In the genomic region with DNA sequence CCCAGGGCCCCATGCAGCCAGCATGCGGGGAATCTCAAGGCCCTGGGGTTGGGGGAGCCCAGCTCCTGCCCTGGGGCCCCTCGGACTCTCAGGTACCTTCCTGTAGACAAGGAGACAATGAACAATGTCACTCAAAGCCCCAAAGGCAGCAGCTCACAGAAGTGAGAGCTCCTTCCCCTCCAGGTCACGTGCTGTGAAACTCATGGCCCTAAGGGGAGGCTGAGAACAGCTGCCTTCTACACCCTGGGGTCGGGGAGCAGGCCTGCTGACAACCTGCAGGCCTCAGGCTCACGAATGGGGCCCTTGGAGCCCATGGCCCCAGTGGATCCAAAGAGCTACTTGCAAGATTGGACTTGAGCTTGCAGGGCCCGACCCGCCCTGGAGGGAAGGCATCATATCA, we compare ENCODE assay signal across 14 cellular contexts. TPM values are rescaled to one million over a fixed set of nuclear protein-coding genes. Genes with fewer than 3 reads are reported as not detected.
DNase-seq lines count a peak whose midpoint lies in the region; ATAC-seq and TF ChIP-seq lines count a peak whose summit lies in the region.
"Had no signal": no experiment of that assay in that cellular context is flagged by ENCODE, and none has a peak within 500 bp of the region (broad histone marks: within the 10 kb centered on the region; RNA-seq: fewer than 3 reads in every experiment).

No MANE protein-coding gene starts in this region.

- peaks cover 4% of the 10 kb centered on the region for H3K9me3 Mint-ChIP-seq in glutamatergic neuron (ENCODE audit: unreplicated experiment)
- no peaks in the 10 kb centered on the region for H3K9me3 Mint-ChIP-seq in activated CD8-positive, alpha-beta T cell treated with anti-CD3 and anti-CD28 coated beads, Interleukin-2, amount 10 ng/mL, durations not matched to agents 7 days and 5 days (ENCODE audit: insufficient read depth)
- H3K9me3 Mint-ChIP-seq: CD14-positive monocyte; CD8-positive, alpha-beta T cell; GM23338 had no signal

- H3K4me3 Mint-ChIP-seq in glutamatergic neuron (ENCODE audit: unreplicated experiment), result peak overlapping the region; percentile 38
- H3K4me3 Mint-ChIP-seq in activated CD8-positive, alpha-beta T cell treated with anti-CD3 and anti-CD28 coated beads, Interleukin-2, amount 10 ng/mL, durations not matched to agents 7 days and 5 days, result no peak overlapping the region
- H3K4me3 Mint-ChIP-seq: B cell; CD14-positive monocyte; CD8-positive, alpha-beta T cell; GM23338 had no signal

- peak overlapping the region in 4 of 10 experiments; percentile 76 to 81 (median 80); a peak in 4 of 20 replicates for H3K4me3 ChIP-seq in BLaER1 treated with 17β-estradiol and CSF1 and Interleukin-3, amounts not matched to agents 10 nM and 100 nM
- H3K4me3 ChIP-seq in PC-9, result no peak overlapping the region
- H3K4me3 ChIP-seq in neuronal stem cell (ENCODE audit: low read length in 2 of 2), result no peak overlapping the region
- H3K4me3 ChIP-seq: GM23338 had no signal

- no peak overlapping the region for H3K4ac ChIP-seq in neuronal stem cell (ENCODE audit: low read length)

- POLR2A ChIA-PET in PC-9 (lab: Charles Lee; ENCODE audit: unreplicated experiment), result no interaction called here
- POLR2A ChIA-PET in activated CD8-positive, alpha-beta T cell treated with anti-CD3 and anti-CD28 coated beads, Interleukin-2, amount 10 ng/mL, durations not matched to agents 7 days and 5 days (lab: Charles Lee), result no interaction called here

- H3K4me1 Mint-ChIP-seq in glutamatergic neuron (ENCODE audit: low read depth, unreplicated experiment), result peaks cover 21% of the 10 kb centered on the region
- peaks cover 2% of the 10 kb centered on the region for H3K4me1 Mint-ChIP-seq in activated CD8-positive, alpha-beta T cell treated with anti-CD3 and anti-CD28 coated beads, Interleukin-2, amount 10 ng/mL, durations not matched to agents 7 days and 5 days (ENCODE audit: low read depth)

- H3K23ac ChIP-seq in neuronal stem cell (ENCODE audit: low read depth, low read length, poor library complexity), result peak overlapping the region; percentile 20

- CTCF ChIA-PET in PC-9 (lab: Charles Lee), result no interaction called here
- CTCF ChIA-PET in activated CD8-positive, alpha-beta T cell treated with anti-CD3 and anti-CD28 coated beads, Interleukin-2, amount 10 ng/mL, durations not matched to agents 7 days and 5 days (lab: Charles Lee), result interaction anchor here (2.3 kb wide), 1 partner anchor 11 kb away, joined by 9 read pairs; no protein-coding TSS in a partner anchor

- peak overlapping the region; percentile 83 for H2BK120ac ChIP-seq in neuronal stem cell (ENCODE audit: low read depth, low read length)

- H4K20me1 ChIP-seq in BLaER1 treated with 17β-estradiol and CSF1 and Interleukin-3, amounts not matched to agents 10 nM and 100 nM, result peaks cover 0 to 95% (median 76%) of the 10 kb centered on the region in 11 experiments; a peak in 18 of 22 replicates
- no peaks in the 10 kb centered on the region for H4K20me1 ChIP-seq in PC-9 (ENCODE audit: insufficient read depth)

- peak overlapping the region; percentile 80 for H3K18ac ChIP-seq in neuronal stem cell (ENCODE audit: low read length)

- peaks cover 35 to 89% (median 68%) of the 10 kb centered on the region in 10 experiments for H3K4me1 ChIP-seq in BLaER1 treated with 17β-estradiol and CSF1 and Interleukin-3, amounts not matched to agents 10 nM and 100 nM
- peaks cover 47% of the 10 kb centered on the region for H3K4me1 ChIP-seq in PC-9 (replicated peaks; ENCODE audit: insufficient read depth)
- H3K4me1 ChIP-seq in neuronal stem cell (ENCODE audit: control insufficient read depth in 2 of 2, insufficient read depth in 1 of 2, low read depth in 1 of 2, low read length in 2 of 2), result peaks cover 33 to 45% of the 10 kb centered on the region in 2 donors

- peak overlapping the region; percentile 91 for H2AK5ac ChIP-seq in neuronal stem cell (ENCODE audit: low read depth, low read length)

- H3K27ac Mint-ChIP-seq in glutamatergic neuron (ENCODE audit: unreplicated experiment), result peak overlapping the region; percentile 70
- H3K27ac Mint-ChIP-seq in activated CD8-positive, alpha-beta T cell treated with anti-CD3 and anti-CD28 coated beads, Interleukin-2, amount 10 ng/mL, durations not matched to agents 7 days and 5 days, result no peak overlapping the region
- H3K27ac Mint-ChIP-seq: B cell; CD14-positive monocyte; CD8-positive, alpha-beta T cell; GM23338 had no signal

- WGBS in neuronal stem cell (ENCODE audit: extremely low coverage in 2 of 2, insufficient read length in 2 of 2, insufficient replicate concordance in 1 of 2), 2 donors, result no CpG with 5 or more reads among the region's 7 CpGs

- peak overlapping the region; percentile 95 to 100 (median 99) for H3K4me2 ChIP-seq in BLaER1 treated with 17β-estradiol and CSF1 and Interleukin-3, amounts not matched to agents 10 nM and 100 nM
- H3K4me2 ChIP-seq in PC-9 (peak overlapping the region; percentile 100; the same call in 1 of the 2 replicates), neuronal stem cell (ENCODE audit: insufficient read depth, low read length, poor library complexity, severe bottlenecking) (no peak overlapping the region)
- H3K4me2 ChIP-seq: GM23338 had no signal

- intact Hi-C loops in PC-9 (cut with micrococcal nuclease; ENCODE audit: unreplicated experiment), result no loop called here

- H3F3A ChIP-seq in PC-9 (ENCODE audit: insufficient read depth, low read depth), result peaks cover 15% of the 10 kb centered on the region; the same call in 1 of the 2 replicates

- H3K9ac ChIP-seq in BLaER1 treated with 17β-estradiol and CSF1 and Interleukin-3, amounts not matched to agents 10 nM and 100 nM, result peak overlapping the region in 7 of 11 experiments; percentile 77 to 89 (median 86); a peak in 10 of 22 replicates
- no peak overlapping the region for H3K9ac ChIP-seq in neuronal stem cell (ENCODE audit: low read depth, low read length, poor library complexity)

- H3K36me3 ChIP-seq in BLaER1 treated with 17β-estradiol and CSF1 and Interleukin-3, amounts not matched to agents 10 nM and 100 nM, result peaks cover 0 to 35% (median 16%) of the 10 kb centered on the region in 11 experiments; a peak in 12 of 22 replicates
- H3K36me3 ChIP-seq in PC-9 (ENCODE audit: low read depth), result no peaks in the 10 kb centered on the region
- H3K36me3 ChIP-seq in neuronal stem cell (replicated peaks in 1 of 2; ENCODE audit: control insufficient read depth in 2 of 2, insufficient read depth in 2 of 2, low read length in 2 of 2), result peaks cover 0 to 3% of the 10 kb centered on the region in 2 donors

- H4K8ac ChIP-seq in neuronal stem cell (ENCODE audit: low read depth, low read length), result no peak overlapping the region

- peaks cover 41% of the 10 kb centered on the region for H3K79me1 ChIP-seq in neuronal stem cell (ENCODE audit: low read depth, low read length)

- no peak overlapping the region for H4K91ac ChIP-seq in neuronal stem cell (ENCODE audit: low read depth, low read length, poor library complexity)

- ATAC-seq in activated CD8-positive, alpha-beta T cell treated with anti-CD3 and anti-CD28 coated beads, Interleukin-2, amount 10 ng/mL, durations not matched to agents 7 days and 5 days, result no peak
- ATAC-seq in GM18909 (IDR thresholded peaks at IDR 0.05; ENCODE audit: poor library complexity, unreplicated experiment) (no peak), GM18858 (IDR thresholded peaks at IDR 0.05; ENCODE audit: unreplicated experiment) (no peak)
- ATAC-seq: CD8-positive, alpha-beta T cell; GM23338 had no signal

- peaks cover 25% of the 10 kb centered on the region for H3K79me2 ChIP-seq in PC-9 (ENCODE audit: low read depth)

- H2BK5ac ChIP-seq in neuronal stem cell (ENCODE audit: low read length), result no peak overlapping the region

- H3K27me3 Mint-ChIP-seq in glutamatergic neuron (ENCODE audit: unreplicated experiment), result peaks cover 8% of the 10 kb centered on the region
- H3K27me3 Mint-ChIP-seq in activated CD8-positive, alpha-beta T cell treated with anti-CD3 and anti-CD28 coated beads, Interleukin-2, amount 10 ng/mL, durations not matched to agents 7 days and 5 days (ENCODE audit: low read depth), result peaks cover 17% of the 10 kb centered on the region

- DNase-seq in PC-9 (no peak), glutamatergic neuron (no peak), neuronal stem cell (ENCODE audit: low spot score) (no peak)
- no peak for DNase-seq in activated CD8-positive, alpha-beta T cell treated with anti-CD3 and anti-CD28 coated beads, Interleukin-2, amount 10 ng/mL, durations not matched to agents 7 days and 5 days
- DNase-seq: CD8-positive, alpha-beta T cell; COR-L47; DMS53; H7 had no signal

- no peak overlapping the region for H2BK15ac ChIP-seq in neuronal stem cell (ENCODE audit: low read length)

- H3K27me3 ChIP-seq in BLaER1 treated with 17β-estradiol and CSF1 and Interleukin-3, amounts not matched to agents 10 nM and 100 nM, result peaks cover 0 to 23% (median 14%) of the 10 kb centered on the region in 11 experiments; a peak in 19 of 22 replicates
- no peaks in the 10 kb centered on the region for H3K27me3 ChIP-seq in PC-9 (ENCODE audit: insufficient read depth, low read depth)
- H3K27me3 ChIP-seq in neuronal stem cell (ENCODE audit: control insufficient read depth in 3 of 3, insufficient read depth in 3 of 3, low read depth in 1 of 3, low read length in 3 of 3), result peaks cover 0 to 13% (median 12%) of the 10 kb centered on the region in 3 experiments

- H3K9me3 ChIP-seq in BLaER1 treated with 17β-estradiol and CSF1 and Interleukin-3, amounts not matched to agents 10 nM and 100 nM (replicated peaks in 1 of 11), result no peaks in the 10 kb centered on the region
- no peaks in the 10 kb centered on the region for H3K9me3 ChIP-seq in PC-9 (ENCODE audit: insufficient read depth, low read depth)
- peaks cover 0 to 4% of the 10 kb centered on the region in 2 donors for H3K9me3 ChIP-seq in neuronal stem cell (replicated peaks in 1 of 2; ENCODE audit: control insufficient read depth in 2 of 2, insufficient read depth in 1 of 2, low read depth in 1 of 2, low read length in 2 of 2)

- TF ChIP-seq CTCF in PC-9 (conservative IDR thresholded peaks at IDR 0.05) (no peak), glutamatergic neuron (IDR thresholded peaks at IDR 0.05; ENCODE audit: partially characterized antibody, unreplicated experiment) (no peak)

- no peaks in the 10 kb centered on the region for H3K9me2 ChIP-seq in PC-9 (ENCODE audit: insufficient read depth)

- no peak overlapping the region for H2AFZ ChIP-seq in PC-9
- H2AFZ ChIP-seq in neuronal stem cell (ENCODE audit: low read length), result no peak overlapping the region
- H2AFZ ChIP-seq: GM23338 had no signal

- H3K27ac ChIP-seq in BLaER1 treated with 17β-estradiol and CSF1 and Interleukin-3, amounts not matched to agents 10 nM and 100 nM, result peak overlapping the region in 1 of 11 experiments; percentile 88; a peak in 2 of 22 replicates
- no peak overlapping the region for H3K27ac ChIP-seq in PC-9
- H3K27ac ChIP-seq in neuronal stem cell (replicated peaks; ENCODE audit: low read length), result peak overlapping the region; percentile 38

- H2BK12ac ChIP-seq in neuronal stem cell (ENCODE audit: low read length), result peak overlapping the region; percentile 86

- H3K36me3 Mint-ChIP-seq in glutamatergic neuron (ENCODE audit: unreplicated experiment), result no peaks in the 10 kb centered on the region
- no peaks in the 10 kb centered on the region for H3K36me3 Mint-ChIP-seq in activated CD8-positive, alpha-beta T cell treated with anti-CD3 and anti-CD28 coated beads, Interleukin-2, amount 10 ng/mL, durations not matched to agents 7 days and 5 days (ENCODE audit: low read depth)
- H3K36me3 Mint-ChIP-seq: CD14-positive monocyte; CD8-positive, alpha-beta T cell had no signal

- no peak overlapping the region for H3K14ac ChIP-seq in neuronal stem cell (ENCODE audit: low read length)

- no TSS peak for BruUV-seq in PC-9 (replicated peaks; lab: Mats Ljungman, UMichigan)

RNA-seq across cellular contexts. Expression of gene MEGF6, which starts 3.2 kb away (rescaled TPM):
- 65.3 and 77.6 TPM in 2 replicates for total RNA-seq in PC-9 (2021)
- 64.7 TPM for total RNA-seq in glutamatergic neuron (ENCODE audit: unreplicated experiment)
- 10.3 TPM for polyA plus RNA-seq in neuronal stem cell (2013, experiment 1 of 2)
- polyA plus RNA-seq in neuronal stem cell (2013, experiment 2 of 2), result 10.0 TPM
- 1 to 10 TPM; 7.1 to 8.3 TPM for total RNA-seq in activated CD8-positive, alpha-beta T cell treated with anti-CD3 and anti-CD28 coated beads, Interleukin-2, amount 10 ng/mL, durations not matched to agents 7 days and 5 days

RNA-seq across cellular contexts. Expression of gene TPRG1L, which starts 16.7 kb away (rescaled TPM):
- total RNA-seq in PC-9 (2021) (41.4 and 44.9 TPM in 2 replicates), glutamatergic neuron (ENCODE audit: unreplicated experiment) (43.1 TPM)
- polyA plus RNA-seq in neuronal stem cell (2013, experiment 1 of 2), result 13.4 TPM
- 13.2 TPM for polyA plus RNA-seq in neuronal stem cell (2013, experiment 2 of 2)
- 10 to 100 TPM in 1 of 2 experiments, 1 to 10 TPM in 1; 9.9 to 10.0 TPM for total RNA-seq in activated CD8-positive, alpha-beta T cell treated with anti-CD3 and anti-CD28 coated beads, Interleukin-2, amount 10 ng/mL, durations not matched to agents 7 days and 5 days

RNA-seq across cellular contexts. Expression of gene WRAP73, which starts 41.7 kb away (rescaled TPM):
- total RNA-seq in PC-9 (2021) (23.8 and 25.5 TPM in 2 replicates), glutamatergic neuron (ENCODE audit: unreplicated experiment) (47.7 TPM)
- polyA plus RNA-seq in neuronal stem cell (2013, experiment 1 of 2), result 24.6 TPM
- polyA plus RNA-seq in neuronal stem cell (2013, experiment 2 of 2), result 25.7 TPM
- total RNA-seq in activated CD8-positive, alpha-beta T cell treated with anti-CD3 and anti-CD28 coated beads, Interleukin-2, amount 10 ng/mL, durations not matched to agents 7 days and 5 days, result 10 to 100 TPM; 33.1 to 36.7 TPM

RNA-seq across cellular contexts. Expression of gene TP73, which starts 44.2 kb away (rescaled TPM):
- total RNA-seq in PC-9 (2021) (6.2 and 6.9 TPM in 2 replicates), glutamatergic neuron (ENCODE audit: unreplicated experiment) (13.0 TPM)
- polyA plus RNA-seq in neuronal stem cell (2013, experiment 1 of 2), result 0.18 TPM
- polyA plus RNA-seq in neuronal stem cell (2013, experiment 2 of 2), result 0.19 TPM
- total RNA-seq in activated CD8-positive, alpha-beta T cell treated with anti-CD3 and anti-CD28 coated beads, Interleukin-2, amount 10 ng/mL, durations not matched to agents 7 days and 5 days, result 1 to 10 TPM; 1.3 to 1.4 TPM
- total RNA-seq: CD8-positive, alpha-beta T cell had no signal
